In the genomic region with DNA sequence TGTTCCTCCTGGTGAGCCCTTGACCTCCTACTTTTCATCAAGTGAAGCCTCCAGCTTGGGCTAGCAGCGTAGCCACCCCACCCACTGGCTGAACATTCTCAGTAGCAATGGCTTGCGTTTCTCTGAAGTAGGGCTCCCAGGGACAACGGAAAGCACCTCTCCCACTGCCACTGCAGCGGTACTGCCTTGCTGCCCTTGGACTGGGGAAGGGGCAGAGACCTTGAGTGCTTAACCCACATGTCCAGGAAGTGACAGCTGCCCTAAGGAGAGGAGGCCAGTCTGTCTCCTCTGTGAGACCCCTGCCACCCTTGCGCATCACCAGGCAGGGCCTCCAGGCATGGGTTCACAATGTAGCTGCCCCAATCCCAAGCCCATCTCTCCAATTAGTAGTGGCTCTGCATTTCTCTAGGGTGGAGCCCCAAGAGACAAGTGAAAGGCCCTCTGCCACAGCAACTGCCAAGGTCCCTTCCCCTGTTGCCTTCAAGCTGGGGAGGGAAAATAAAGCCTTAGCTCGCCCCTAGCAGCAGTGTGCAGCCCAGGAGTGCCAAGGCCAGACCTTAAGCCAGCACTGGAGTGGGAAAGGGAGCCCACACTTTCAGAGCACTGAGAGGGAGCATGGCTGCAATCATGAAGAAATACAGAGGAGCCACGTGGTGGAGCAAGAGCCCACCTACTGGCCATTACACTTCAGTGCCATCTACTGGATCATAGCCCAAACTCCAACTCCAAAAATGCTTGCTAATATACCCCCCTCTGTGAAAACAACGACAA, we compare ENCODE assay signal across 8 cellular contexts.
DNase-seq lines count a peak whose midpoint lies in the region; ATAC-seq and TF ChIP-seq lines count a peak whose summit lies in the region.

No MANE protein-coding gene starts in this region.

- H3K4me3 Mint-ChIP-seq in CD4-positive, alpha-beta memory T cell, result no peak overlapping the region

- no peaks in the 10 kb centered on the region for H3K36me3 Mint-ChIP-seq in CD4-positive, alpha-beta memory T cell

- H3K27ac ChIP-seq in KMS-11 (no peak overlapping the region), VCaP (no peak overlapping the region), neural cell (ENCODE audit: low read length) (no peak overlapping the region), gastrocnemius medialis (no peak overlapping the region)
- no peak overlapping the region for H3K27ac ChIP-seq in CD4-positive, alpha-beta memory T cell (ENCODE audit: low read depth, low read length)

- H3K79me2 ChIP-seq in KMS-11 (ENCODE audit: insufficient read depth, low read depth), result no peaks in the 10 kb centered on the region
- H3K79me2 ChIP-seq in neural cell (replicated peaks; ENCODE audit: insufficient read depth, low read length), result no peaks in the 10 kb centered on the region

- peak; percentile 74 for ATAC-seq in GM19395 (IDR thresholded peaks at IDR 0.05; ENCODE audit: unreplicated experiment)
- no peak for ATAC-seq in gastrocnemius medialis
- ATAC-seq in GM21381 (IDR thresholded peaks at IDR 0.05; ENCODE audit: unreplicated experiment), result no peak

- no peak for TF ChIP-seq POLR2A in gastrocnemius medialis (IDR thresholded peaks at IDR 0.05)

- peak; percentile 49 for TF ChIP-seq RAD21 in neural cell (conservative IDR thresholded peaks at IDR 0.05)

- TF ChIP-seq CTCF in AG09319 (IDR thresholded peaks at IDR 0.05; ENCODE audit: low read depth, low read length) (peak; percentile 38), KMS-11 (conservative IDR thresholded peaks at IDR 0.05; ENCODE audit: low read depth, low read length) (peak; percentile 46), VCaP (conservative IDR thresholded peaks at IDR 0.05) (peak; percentile 85), neural cell (IDR thresholded peaks at IDR 0.05; ENCODE audit: poor library complexity, severe bottlenecking) (peak; percentile 37), gastrocnemius medialis (IDR thresholded peaks at IDR 0.05 in 4 of 5, conservative IDR thresholded peaks at IDR 0.05 in 1 of 5) (no peak)

- DNase-seq in AG09319 (ENCODE audit: extremely low read depth, low read depth) (no peak), gastrocnemius medialis (no peak)
- DNase-seq in CD4-positive, alpha-beta memory T cell, result no peak

- H4K20me1 ChIP-seq in KMS-11 (ENCODE audit: insufficient read depth) (no peaks in the 10 kb centered on the region), neural cell (ENCODE audit: insufficient read depth) (no peaks in the 10 kb centered on the region)

- H3K4me1 ChIP-seq in KMS-11 (ENCODE audit: low read depth, poor library complexity, severe bottlenecking), result no peaks in the 10 kb centered on the region
- H3K4me1 ChIP-seq in gastrocnemius medialis, result no peaks in the 10 kb centered on the region
- no peaks in the 10 kb centered on the region for H3K4me1 ChIP-seq in CD4-positive, alpha-beta memory T cell (ENCODE audit: insufficient read depth, low read length)

- no peak overlapping the region for H3K4me2 ChIP-seq in KMS-11
- H3K4me2 ChIP-seq in neural cell (ENCODE audit: low read length), result no peak overlapping the region

- H3K9me2 ChIP-seq in neural cell (ENCODE audit: insufficient read depth, low read length), result no peaks in the 10 kb centered on the region

- CTCF ChIA-PET in CD4-positive, alpha-beta memory T cell (lab: Charles Lee; ENCODE audit: partially characterized antibody), result no interaction called here

- no peaks in the 10 kb centered on the region for H3K27me3 ChIP-seq in KMS-11 (ENCODE audit: insufficient read depth, low read depth)
- no peaks in the 10 kb centered on the region for H3K27me3 ChIP-seq in neural cell (ENCODE audit: insufficient read depth, low read depth, low read length)
- H3K27me3 ChIP-seq in gastrocnemius medialis, result no peaks in the 10 kb centered on the region
- no peaks in the 10 kb centered on the region for H3K27me3 ChIP-seq in CD4-positive, alpha-beta memory T cell (ENCODE audit: insufficient read depth, low read length)

- POLR2A ChIA-PET in CD4-positive, alpha-beta memory T cell (lab: Charles Lee; ENCODE audit: partially characterized antibody), result no interaction called here

- H3K9ac ChIP-seq in KMS-11 (no peak overlapping the region), neural cell (ENCODE audit: low read length) (no peak overlapping the region)

- no peaks in the 10 kb centered on the region for H3K4me1 Mint-ChIP-seq in CD4-positive, alpha-beta memory T cell

- no peak overlapping the region for H3K27ac Mint-ChIP-seq in CD4-positive, alpha-beta memory T cell

- peaks cover 5% of the 10 kb centered on the region for H3K9me3 ChIP-seq in neural cell (ENCODE audit: low read length)
- H3K9me3 ChIP-seq in gastrocnemius medialis, result no peaks in the 10 kb centered on the region
- peaks cover 0 to 4% of the 10 kb centered on the region in 2 donors for H3K9me3 ChIP-seq in CD4-positive, alpha-beta memory T cell (ENCODE audit: control insufficient read depth in 1 of 2, low read length in 2 of 2)

- no peaks in the 10 kb centered on the region for H3K27me3 Mint-ChIP-seq in CD4-positive, alpha-beta memory T cell

- H2AFZ ChIP-seq in KMS-11 (ENCODE audit: low read depth), result peak overlapping the region; percentile 41; the same call in 1 of the 2 replicates
- no peak overlapping the region for H2AFZ ChIP-seq in neural cell (ENCODE audit: low read depth, low read length)

- no peak for TF ChIP-seq EP300 in neural cell (conservative IDR thresholded peaks at IDR 0.05; ENCODE audit: poor library complexity, severe bottlenecking)

- intact Hi-C loops in gastrocnemius medialis (cut with DNase I; ENCODE audit: low total_unique reads), result no loop called here
- intact Hi-C loops in CD4-positive, alpha-beta memory T cell (cut with micrococcal nuclease), result no loop called here

- H3K36me3 ChIP-seq in KMS-11 (ENCODE audit: insufficient read depth), result no peaks in the 10 kb centered on the region
- H3K36me3 ChIP-seq in neural cell (ENCODE audit: insufficient read depth, low read length), result no peaks in the 10 kb centered on the region
- no peaks in the 10 kb centered on the region for H3K36me3 ChIP-seq in gastrocnemius medialis
- H3K36me3 ChIP-seq in CD4-positive, alpha-beta memory T cell (ENCODE audit: insufficient read depth, low read length), result no peaks in the 10 kb centered on the region

- no peak overlapping the region for H3K4me3 ChIP-seq in KMS-11 (IDR thresholded peaks at IDR 0.05; ENCODE audit: insufficient read depth, low read depth, low read length)
- no peak overlapping the region for H3K4me3 ChIP-seq in neural cell (ENCODE audit: low read length)
- H3K4me3 ChIP-seq in gastrocnemius medialis, result no peak overlapping the region
- no peak overlapping the region for H3K4me3 ChIP-seq in CD4-positive, alpha-beta memory T cell (ENCODE audit: low read length in 2 of 2)

- in situ Hi-C loops in gastrocnemius medialis (cut with MboI; ENCODE audit: low sequenced_read_pairs in 4 of 4), result no loop called here

- no peaks in the 10 kb centered on the region for H3F3A ChIP-seq in neural cell (ENCODE audit: insufficient read depth, low read length, poor library complexity, severe bottlenecking)

- peaks cover 2 to 36% (median 20%) of the 10 kb centered on the region in 8 donors for H3K9me3 Mint-ChIP-seq in CD4-positive, alpha-beta memory T cell

TF ChIP-seq in neural cell, 6 proteins besides CTCF, POLR2A, EP300 and RAD21:
- TF ChIP-seq MXI1 (conservative IDR thresholded peaks at IDR 0.05; ENCODE audit: poor library complexity, severe bottlenecking) (no peak), SMC3 (conservative IDR thresholded peaks at IDR 0.05; ENCODE audit: poor library complexity) (peak; percentile 42)
TF ChIP-seq in neural cell: peak in this region for 1.

Comparison
In these comparisons a context has a peak if more than half of its experiments do, and no peak if none do; other contexts are left out.
1. CTCF ChIP-seq: peak in AG09319 (single experiment), KMS-11 (single experiment), VCaP (single experiment) and neural cell (single experiment); none in gastrocnemius medialis (0 of 5).